23 cellular contexts compared by ENCODE assay signal in the genomic region with DNA sequence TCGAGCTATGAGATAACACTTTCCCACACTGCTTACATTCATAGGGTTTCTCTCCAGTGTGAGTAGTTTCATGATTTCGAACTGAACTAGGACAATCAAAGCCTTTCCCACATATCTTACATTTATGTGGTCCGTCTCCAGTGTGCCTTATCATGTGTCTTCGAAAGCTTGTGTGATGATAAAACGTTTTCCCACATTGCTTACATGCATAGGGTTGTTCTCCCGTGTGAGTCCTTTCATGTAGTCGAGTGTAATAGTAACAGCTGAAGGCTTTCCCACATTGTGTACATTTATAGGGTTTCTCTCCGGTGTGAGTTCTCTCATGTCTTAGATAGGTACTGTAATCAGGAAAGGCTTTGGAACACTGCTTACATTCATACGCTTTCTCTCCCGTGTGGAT.
"Had no signal": no experiment of that assay in that cellular context is flagged by ENCODE, and none has a peak within 500 bp of the region (broad histone marks: within the 10 kb centered on the region; RNA-seq: fewer than 3 reads in every experiment).

No MANE protein-coding gene starts in this region.

- DNase-seq: activated CD4-positive, alpha-beta memory T cell treated with anti-CD3 and anti-CD28 coated beads, Interleukin-2, amount 10 ng/mL, durations not matched to agents 7 days and 5 days; activated CD4-positive, alpha-beta T cell treated with anti-CD3 and anti-CD28 coated beads for 48 hours; activated CD4-positive, CD25-positive, alpha-beta regulatory T cell; activated CD8-positive, alpha-beta memory T cell treated with anti-CD3 and anti-CD28 coated beads, Interleukin-2, amount 10 ng/mL, durations not matched to agents 7 days and 5 days; activated naive CD4-positive, alpha-beta T cell treated with Interleukin-2 at 50 U/mL for 16 hours; activated naive CD8-positive, alpha-beta T cell treated with anti-CD3 and anti-CD28 coated beads, Interleukin-2, amount 10 ng/mL, durations not matched to agents 7 days and 5 days; aorta; brain microvascular endothelial cell; central memory CD4-positive, alpha-beta T cell; gastrocnemius medialis; head of caudate nucleus; kidney glomerular epithelial cell; left ventricle myocardium inferior; mucosa of descending colon; naive thymus-derived CD4-positive, alpha-beta T cell; stimulated activated CD4-positive, alpha-beta T cell treated with anti-CD3 and anti-CD28 coated beads, Interleukin-4, amount 100 ng/mL, for 1 hour; stimulated activated naive CD8-positive, alpha-beta T cell treated with anti-CD3 and anti-CD28 coated beads, Interleukin-15, amount 100 ng/mL, for 72 hours had no signal

- H3K4me1 ChIP-seq: gastrocnemius medialis, left ventricle myocardium inferior, neural progenitor cell, vagina had no signal

- H3K4me2 ChIP-seq: neural progenitor cell, smooth muscle cell had no signal

- H3K4me3 ChIP-seq: gastrocnemius medialis, left ventricle myocardium inferior, mucosa of descending colon, neural progenitor cell, smooth muscle cell, vagina had no signal

- H3K27ac ChIP-seq: brain microvascular endothelial cell, gastrocnemius medialis, left ventricle myocardium inferior, neural progenitor cell, vagina had no signal

- FAIRE-seq: colon had no signal

- ATAC-seq: activated CD8-positive, alpha-beta memory T cell treated with anti-CD3 and anti-CD28 coated beads, Interleukin-2, amount 10 ng/mL, durations not matched to agents 7 days and 5 days; activated T-helper 17 cell treated with anti-CD3 and anti-CD28 coated beads, Interleukin-2, amount 50 U/mL, for 72 hours; gastrocnemius medialis; mucosa of descending colon; naive thymus-derived CD4-positive, alpha-beta T cell; sciatic nerve; stimulated activated naive CD8-positive, alpha-beta T cell treated with anti-CD3 and anti-CD28 coated beads, Interleukin-15, amount 100 ng/mL, for 72 hours had no signal

- H2AFZ ChIP-seq: neural progenitor cell had no signal

- H3K9me3 ChIP-seq: vagina had no signal

- H3K9ac ChIP-seq: neural progenitor cell had no signal

- H3K27me3 ChIP-seq: brain microvascular endothelial cell, gastrocnemius medialis, neural progenitor cell, vagina had no signal
